ENCODE assay signal across 9 cellular contexts in the genomic region with DNA sequence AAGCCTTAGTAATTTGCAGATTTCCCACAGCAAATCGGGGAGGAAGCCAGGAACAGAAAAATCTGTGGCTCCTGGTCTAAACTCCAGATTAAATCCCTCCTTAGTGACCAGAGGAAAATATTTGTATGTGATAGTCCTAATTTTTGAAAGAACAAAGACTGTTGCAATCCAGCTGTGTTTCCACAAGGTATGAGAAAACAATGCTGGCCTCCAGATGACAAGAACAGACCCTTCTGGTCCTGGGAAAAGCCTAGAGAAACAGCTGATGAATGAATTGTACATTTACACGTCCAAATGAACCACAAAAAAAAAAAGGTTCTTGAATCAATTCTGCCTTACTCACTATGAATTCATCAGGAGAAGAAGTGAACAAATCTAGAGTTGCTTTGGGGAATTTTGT.
DNase-seq lines count a peak whose midpoint lies in the region; ATAC-seq and TF ChIP-seq lines count a peak whose summit lies in the region.
"Had no signal": no experiment of that assay in that cellular context is flagged by ENCODE, and none has a peak within 500 bp of the region (broad histone marks: within the 10 kb centered on the region; RNA-seq: fewer than 3 reads in every experiment).

No MANE protein-coding gene starts in this region.

- CTCF ChIA-PET in RWPE1 (lab: Yijun Ruan, JAX) = no interaction called here

- H3K4me3 ChIP-seq in SJCRH30 (peak overlapping the region; percentile 85), esophagus squamous epithelium (no peak overlapping the region), sigmoid colon (no peak overlapping the region)

- H3K9me3 ChIP-seq in SJCRH30 (replicated peaks) (no peaks in the 10 kb centered on the region), esophagus squamous epithelium (no peaks in the 10 kb centered on the region), sigmoid colon (no peaks in the 10 kb centered on the region)

- intact Hi-C loops in esophagus squamous epithelium (cut with DNase I) = no loop called here
- intact Hi-C loops in sigmoid colon (cut with DNase I) = loop anchor here (5.0 to 10.0 kb wide), 3 partner anchors 69 to 121 kb away; no protein-coding TSS in a partner anchor

- H3K27me3 ChIP-seq in SJCRH30 (no peaks in the 10 kb centered on the region), esophagus squamous epithelium (no peaks in the 10 kb centered on the region), sigmoid colon (no peaks in the 10 kb centered on the region)

- H3K36me3 ChIP-seq in SJCRH30 (no peaks in the 10 kb centered on the region), esophagus squamous epithelium (no peaks in the 10 kb centered on the region), sigmoid colon (no peaks in the 10 kb centered on the region)

- POLR2A ChIA-PET in RWPE1 (lab: Yijun Ruan, JAX; ENCODE audit: low non-redundant PET) = no interaction called here

- H3K27ac ChIP-seq in SJCRH30 = peak overlapping the region; percentile 99
- H3K27ac ChIP-seq in esophagus squamous epithelium = peak overlapping the region; percentile 88 to 95 (median 92)
- H3K27ac ChIP-seq in sigmoid colon = peak overlapping the region; percentile 94 to 97 (median 94)
- no peak overlapping the region for H3K27ac ChIP-seq in RWPE1
- H3K27ac ChIP-seq: HL-60 had no signal

- ATAC-seq in GM21423 (IDR thresholded peaks at IDR 0.05; ENCODE audit: unreplicated experiment) (no peak), HG03378 (IDR thresholded peaks at IDR 0.05; ENCODE audit: unreplicated experiment) (no peak)

- DNase-seq in GM04503 (ENCODE audit: low read depth) (peak; percentile 69), SJCRH30 (peak in 1 of 2 experiments; percentile 36), esophagus squamous epithelium (lab: John Stamatoyannopoulos, UW) (no peak), sigmoid colon (no peak), RWPE1 (ENCODE audit: low spot score) (no peak), kidney glomerular epithelial cell (lab: John Stamatoyannopoulos, UW) (no peak)

- WGBS in esophagus squamous epithelium, 2 donors = 26 to 33% methylated on average over 2 of the region's 2 CpGs
- WGBS in sigmoid colon, 2 donors = 43 to 68% methylated on average over 2 of the region's 2 CpGs

- H3K4me1 ChIP-seq in SJCRH30 (peaks cover 18% of the 10 kb centered on the region), esophagus squamous epithelium (peaks cover 0 to 52% (median 0%) of the 10 kb centered on the region in 3 donors), sigmoid colon (peaks cover 0 to 36% (median 15%) of the 10 kb centered on the region in 4 donors)

- TF ChIP-seq CTCF in esophagus squamous epithelium (IDR thresholded peaks at IDR 0.05) (no peak), sigmoid colon (IDR thresholded peaks at IDR 0.05) (no peak), RWPE1 (conservative IDR thresholded peaks at IDR 0.05; ENCODE audit: low read depth) (no peak)

- TF ChIP-seq POLR2A in esophagus squamous epithelium (IDR thresholded peaks at IDR 0.05) = no peak
- TF ChIP-seq POLR2A in sigmoid colon (IDR thresholded peaks at IDR 0.05) = no peak

- no peak for TF ChIP-seq EP300 in sigmoid colon (IDR thresholded peaks at IDR 0.05)
